In the genomic region with DNA sequence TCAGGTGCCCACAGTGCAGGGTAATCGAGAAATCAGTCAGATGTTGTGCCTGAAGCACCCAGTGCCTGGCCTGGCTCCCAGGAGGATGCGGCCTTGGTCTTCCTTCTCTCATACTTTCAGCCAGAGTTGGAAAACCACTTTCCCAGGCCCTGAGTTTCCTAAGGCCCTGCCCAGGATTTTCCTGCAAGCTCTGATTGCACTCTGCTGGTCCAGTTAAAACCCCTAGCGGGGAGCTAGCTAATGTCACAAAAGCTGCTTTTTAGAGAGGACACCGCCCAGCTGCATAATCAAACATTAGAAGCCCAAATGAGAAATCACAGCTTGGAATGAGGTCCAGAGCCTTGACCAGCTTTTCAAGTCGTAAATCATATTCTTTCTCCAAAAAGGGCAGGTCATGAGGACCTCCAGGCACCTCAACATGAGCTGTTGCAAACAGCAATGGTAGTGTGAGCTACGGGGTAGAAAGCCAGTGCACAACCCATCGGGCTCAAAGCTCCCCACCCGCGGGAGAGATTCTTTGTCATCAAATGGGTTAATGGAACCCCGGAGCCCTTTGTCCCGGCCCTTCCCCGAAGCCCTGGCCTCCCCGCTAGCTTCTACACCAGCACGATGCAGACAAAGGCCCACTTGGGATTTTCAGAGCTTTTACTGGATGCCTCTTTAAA, we compare ENCODE assay signal across 20 cellular contexts.
DNase-seq lines count a peak whose midpoint lies in the region; ATAC-seq and TF ChIP-seq lines count a peak whose summit lies in the region.
"Had no signal": no experiment of that assay in that cellular context is flagged by ENCODE, and none has a peak within 500 bp of the region (broad histone marks: within the 10 kb centered on the region; RNA-seq: fewer than 3 reads in every experiment).

No MANE protein-coding gene starts in this region.

- no peak overlapping the region for H3K27ac Mint-ChIP-seq in activated naive CD8-positive, alpha-beta T cell treated with anti-CD3 and anti-CD28 coated beads for 36 hours
- H3K27ac Mint-ChIP-seq: activated CD4-positive, alpha-beta T cell treated with anti-CD3 and anti-CD28 coated beads for 36 hours; activated naive CD4-positive, alpha-beta T cell treated with anti-CD3 and anti-CD28 coated beads for 36 hours; CD4-positive, alpha-beta memory T cell; natural killer cell treated with Interleukin-12 subunit alpha and Interleukin-12 subunit beta and Interleukin-15 and Interleukin-18, amount 100 ng/mL, for 72 hours; T-helper 1 cell treated with Interleukin-12 subunit alpha and Interleukin-12 subunit beta and Interleukin-4 antibody, amounts not matched to agents 30 μg/mL and 1 μg/mL, for 36 hours had no signal

- no peak for TF ChIP-seq EP300 in ovary (IDR thresholded peaks at IDR 0.05)

- H3K79me1 ChIP-seq in mesenchymal stem cell (replicated peaks; ENCODE audit: low read length, poor library complexity, severe bottlenecking): no peaks in the 10 kb centered on the region

- 85% methylated on average over 13 of the region's 14 CpGs for WGBS in mesenchymal stem cell
- WGBS in ovary, 3 donors: 34 to 62% (median 61%) methylated on average over 14 of the region's 14 CpGs

- H3K36me3 Mint-ChIP-seq in activated naive CD8-positive, alpha-beta T cell treated with anti-CD3 and anti-CD28 coated beads for 36 hours: no peaks in the 10 kb centered on the region
- H3K36me3 Mint-ChIP-seq: CD4-positive, alpha-beta memory T cell; natural killer cell treated with Interleukin-12 subunit alpha and Interleukin-12 subunit beta and Interleukin-15 and Interleukin-18, amount 100 ng/mL, for 72 hours had no signal

- H3K4me3 ChIP-seq in BLaER1 treated with 17β-estradiol and CSF1 and Interleukin-3, amounts not matched to agents 10 nM and 100 nM: no peak overlapping the region
- H3K4me3 ChIP-seq in brain microvascular endothelial cell (ENCODE audit: low read depth, low read length) (no peak overlapping the region), mesenchymal stem cell (ENCODE audit: insufficient read depth in 1 of 2, low read depth in 1 of 2, low read length in 2 of 2) (peak overlapping the region in 1 of 2 experiments; percentile 61), ovary (no peak overlapping the region)
- H3K4me3 ChIP-seq: left lung, Peyer's patch, suprapubic skin had no signal

- H3K27me3 ChIP-seq in BLaER1 treated with 17β-estradiol and CSF1 and Interleukin-3, amounts not matched to agents 10 nM and 100 nM: no peaks in the 10 kb centered on the region
- H3K27me3 ChIP-seq in brain microvascular endothelial cell (replicated peaks) (no peaks in the 10 kb centered on the region), mesenchymal stem cell (ENCODE audit: control insufficient read depth in 1 of 2, insufficient read depth in 1 of 2, low read length in 2 of 2) (no peaks in the 10 kb centered on the region), ovary (no peaks in the 10 kb centered on the region)
- H3K27me3 ChIP-seq: left lung, Peyer's patch had no signal

- peaks cover 2% of the 10 kb centered on the region for H3K4me1 Mint-ChIP-seq in activated naive CD8-positive, alpha-beta T cell treated with anti-CD3 and anti-CD28 coated beads for 36 hours

- peak overlapping the region; percentile 65 for H4K91ac ChIP-seq in mesenchymal stem cell (ENCODE audit: low read length)

- peak overlapping the region in 1 of 2 experiments; percentile 91 for H2BK12ac ChIP-seq in mesenchymal stem cell (ENCODE audit: low read length in 2 of 2)

- H2BK120ac ChIP-seq in mesenchymal stem cell (ENCODE audit: low read depth, low read length): no peak overlapping the region

- H3K9me3 ChIP-seq in BLaER1 treated with 17β-estradiol and CSF1 and Interleukin-3, amounts not matched to agents 10 nM and 100 nM (replicated peaks in 1 of 11): peaks cover 0 to 22% (median 8%) of the 10 kb centered on the region in 11 experiments; a peak in 9 of 22 replicates
- no peaks in the 10 kb centered on the region for H3K9me3 ChIP-seq in mesenchymal stem cell (ENCODE audit: control insufficient read depth, low read length)
- no peaks in the 10 kb centered on the region for H3K9me3 ChIP-seq in ovary
- H3K9me3 ChIP-seq: left lung, Peyer's patch, suprapubic skin had no signal

- ATAC-seq in sciatic nerve: peak; percentile 44
- no peak for ATAC-seq in HG03280 (IDR thresholded peaks at IDR 0.05; ENCODE audit: unreplicated experiment)
- ATAC-seq: activated T-cell treated with anti-CD3 and anti-CD28 coated beads, Interleukin-2, amount 50 U/mL, for 4 hours; natural killer cell treated with Interleukin-12 subunit alpha and Interleukin-12 subunit beta and Interleukin-15 and Interleukin-18, amount 100 ng/mL, for 72 hours had no signal

- H3K9ac ChIP-seq in BLaER1 treated with 17β-estradiol and CSF1 and Interleukin-3, amounts not matched to agents 10 nM and 100 nM: no peak overlapping the region
- peak overlapping the region; percentile 78 for H3K9ac ChIP-seq in mesenchymal stem cell (ENCODE audit: low read length)

- H3K14ac ChIP-seq in mesenchymal stem cell (ENCODE audit: low read length in 2 of 2): peak overlapping the region in 1 of 2 experiments; percentile 83

- H3K4me1 ChIP-seq in BLaER1 treated with 17β-estradiol and CSF1 and Interleukin-3, amounts not matched to agents 10 nM and 100 nM: peaks cover 9 to 26% (median 15%) of the 10 kb centered on the region in 10 experiments; a peak in 18 of 20 replicates
- H3K4me1 ChIP-seq in mesenchymal stem cell (ENCODE audit: control insufficient read depth, insufficient read depth, low read depth, low read length) (peaks cover 6% of the 10 kb centered on the region), ovary (ENCODE audit: insufficient read depth) (peaks cover 10% of the 10 kb centered on the region)
- H3K4me1 ChIP-seq: left lung, Peyer's patch, suprapubic skin had no signal

- no peak overlapping the region for H2AK5ac ChIP-seq in mesenchymal stem cell (ENCODE audit: low read length, severe bottlenecking)

- no peak for TF ChIP-seq CTCF in brain microvascular endothelial cell (IDR thresholded peaks at IDR 0.05; ENCODE audit: low read depth, low read length, missing control alignments)
- no peak for TF ChIP-seq CTCF in ovary (IDR thresholded peaks at IDR 0.05)

- no peaks in the 10 kb centered on the region for H4K20me1 ChIP-seq in BLaER1 treated with 17β-estradiol and CSF1 and Interleukin-3, amounts not matched to agents 10 nM and 100 nM

- no peaks in the 10 kb centered on the region for H3K9me3 Mint-ChIP-seq in activated naive CD8-positive, alpha-beta T cell treated with anti-CD3 and anti-CD28 coated beads for 36 hours
- H3K9me3 Mint-ChIP-seq: activated naive CD4-positive, alpha-beta T cell treated with anti-CD3 and anti-CD28 coated beads for 36 hours; activated T-cell treated with anti-CD3 and anti-CD28 coated beads, Interleukin-2, amount 50 U/mL, for 4 hours; natural killer cell treated with Interleukin-12 subunit alpha and Interleukin-12 subunit beta and Interleukin-15 and Interleukin-18, amount 100 ng/mL, for 72 hours had no signal

- peak overlapping the region; percentile 77 for H4K8ac ChIP-seq in mesenchymal stem cell (ENCODE audit: low read length)

- no peaks in the 10 kb centered on the region for H3K27me3 Mint-ChIP-seq in activated naive CD8-positive, alpha-beta T cell treated with anti-CD3 and anti-CD28 coated beads for 36 hours
- H3K27me3 Mint-ChIP-seq: activated CD4-positive, alpha-beta T cell treated with anti-CD3 and anti-CD28 coated beads for 36 hours had no signal

- no peak overlapping the region for H3K23ac ChIP-seq in mesenchymal stem cell (ENCODE audit: low read length in 2 of 2)

- intact Hi-C loops in sciatic nerve (cut with DNase I): no loop called here
- intact Hi-C loops in ovary (cut with DNase I): loop anchor here in 1 of 4 donors (10.0 kb wide), 1 partner anchor 635 kb away; no protein-coding TSS in a partner anchor

- no peak overlapping the region for H2AFZ ChIP-seq in mesenchymal stem cell (ENCODE audit: low read depth, low read length)

- H3K36me3 ChIP-seq in BLaER1 treated with 17β-estradiol and CSF1 and Interleukin-3, amounts not matched to agents 10 nM and 100 nM: no peaks in the 10 kb centered on the region
- H3K36me3 ChIP-seq in brain microvascular endothelial cell (replicated peaks): no peaks in the 10 kb centered on the region
- H3K36me3 ChIP-seq in mesenchymal stem cell (ENCODE audit: control insufficient read depth in 1 of 2, insufficient read depth in 2 of 2, low read depth in 1 of 2, low read length in 2 of 2): no peaks in the 10 kb centered on the region
- H3K36me3 ChIP-seq in ovary: no peaks in the 10 kb centered on the region
- H3K36me3 ChIP-seq: left lung, Peyer's patch, suprapubic skin had no signal

- H3K27ac ChIP-seq in BLaER1 treated with 17β-estradiol and CSF1 and Interleukin-3, amounts not matched to agents 10 nM and 100 nM: no peak overlapping the region
- peak overlapping the region; percentile 78 for H3K27ac ChIP-seq in brain microvascular endothelial cell
- no peak overlapping the region for H3K27ac ChIP-seq in mesenchymal stem cell (ENCODE audit: low read length, poor library complexity, severe bottlenecking)
- peak overlapping the region in 1 of 2 donors; percentile 41 for H3K27ac ChIP-seq in ovary
- H3K27ac ChIP-seq: left lung, Peyer's patch, suprapubic skin had no signal

- H2BK15ac ChIP-seq in mesenchymal stem cell (ENCODE audit: low read depth, poor library complexity, severe bottlenecking): peak overlapping the region; percentile 40

- no peak overlapping the region for H3K4ac ChIP-seq in mesenchymal stem cell (ENCODE audit: low read depth in 1 of 2, low read length in 2 of 2)

- no peak for TF ChIP-seq POLR2A in ovary (IDR thresholded peaks at IDR 0.05)

- H3K4me2 ChIP-seq in BLaER1 treated with 17β-estradiol and CSF1 and Interleukin-3, amounts not matched to agents 10 nM and 100 nM: peak overlapping the region in 10 of 11 experiments; percentile 39 to 69 (median 62); a peak in 16 of 22 replicates
- H3K4me2 ChIP-seq in mesenchymal stem cell (ENCODE audit: low read length, poor library complexity, severe bottlenecking): no peak overlapping the region

- no peak overlapping the region for H2BK5ac ChIP-seq in mesenchymal stem cell (ENCODE audit: low read depth, low read length, poor library complexity, severe bottlenecking)

- peak overlapping the region; percentile 82 to 83 for H3K18ac ChIP-seq in mesenchymal stem cell (ENCODE audit: low read depth in 1 of 2, low read length in 2 of 2)

- in situ Hi-C loops in brain microvascular endothelial cell (cut with HindIII; ENCODE audit: low pct_ligation_motif_present, low sequenced_read_pairs): no loop called here

- H3K4me3 Mint-ChIP-seq in activated naive CD8-positive, alpha-beta T cell treated with anti-CD3 and anti-CD28 coated beads for 36 hours: no peak overlapping the region
- H3K4me3 Mint-ChIP-seq: activated CD4-positive, alpha-beta T cell treated with anti-CD3 and anti-CD28 coated beads for 36 hours; activated naive CD4-positive, alpha-beta T cell treated with anti-CD3 and anti-CD28 coated beads for 36 hours; activated T-cell treated with anti-CD3 and anti-CD28 coated beads, Interleukin-2, amount 50 U/mL, for 4 hours; CD4-positive, alpha-beta memory T cell; natural killer cell treated with Interleukin-12 subunit alpha and Interleukin-12 subunit beta and Interleukin-15 and Interleukin-18, amount 100 ng/mL, for 72 hours; T-helper 1 cell treated with Interleukin-12 subunit alpha and Interleukin-12 subunit beta and Interleukin-4 antibody, amounts not matched to agents 30 μg/mL and 1 μg/mL, for 36 hours had no signal

- DNase-seq in brain microvascular endothelial cell: no peak
- no peak for DNase-seq in mesenchymal stem cell
- no peak for DNase-seq in sciatic nerve (ENCODE audit: low spot score)
- DNase-seq in ovary: no peak
- DNase-seq in cerebellar nuclear complex (lab: John Stamatoyannopoulos, UW): no peak
- DNase-seq in activated naive CD8-positive, alpha-beta T cell treated with anti-CD3 and anti-CD28 coated beads for 36 hours: no peak
- DNase-seq: activated CD4-positive, alpha-beta T cell treated with anti-CD3 and anti-CD28 coated beads for 36 hours; activated naive CD4-positive, alpha-beta T cell treated with anti-CD3 and anti-CD28 coated beads for 36 hours; activated T-cell treated with anti-CD3 and anti-CD28 coated beads, Interleukin-2, amount 50 U/mL, for 4 hours; CD4-positive, alpha-beta memory T cell; left lung; midbrain; NCI-H2107; NCI-H524; Peyer's patch had no signal
